Comparison of ENCODE assay signal across 1 cellular context in genomic region chr2:86623549-86624547, GRCh38.
TF ChIP-seq lines count a peak whose summit lies in the region.

A gene with protein sequence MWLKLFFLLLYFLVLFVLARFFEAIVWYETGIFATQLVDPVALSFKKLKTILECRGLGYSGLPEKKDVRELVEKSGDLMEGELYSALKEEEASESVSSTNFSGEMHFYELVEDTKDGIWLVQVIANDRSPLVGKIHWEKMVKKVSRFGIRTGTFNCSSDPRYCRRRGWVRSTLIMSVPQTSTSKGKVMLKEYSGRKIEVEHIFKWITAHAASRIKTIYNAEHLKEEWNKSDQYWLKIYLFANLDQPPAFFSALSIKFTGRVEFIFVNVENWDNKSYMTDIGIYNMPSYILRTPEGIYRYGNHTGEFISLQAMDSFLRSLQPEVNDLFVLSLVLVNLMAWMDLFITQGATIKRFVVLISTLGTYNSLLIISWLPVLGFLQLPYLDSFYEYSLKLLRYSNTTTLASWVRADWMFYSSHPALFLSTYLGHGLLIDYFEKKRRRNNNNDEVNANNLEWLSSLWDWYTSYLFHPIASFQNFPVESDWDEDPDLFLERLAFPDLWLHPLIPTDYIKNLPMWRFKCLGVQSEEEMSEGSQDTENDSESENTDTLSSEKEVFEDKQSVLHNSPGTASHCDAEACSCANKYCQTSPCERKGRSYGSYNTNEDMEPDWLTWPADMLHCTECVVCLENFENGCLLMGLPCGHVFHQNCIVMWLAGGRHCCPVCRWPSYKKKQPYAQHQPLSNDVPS (minus strand): TSS chr2:86623865. CDS start chr2:86622886, 979 bp downstream.

TF ChIP-seq in K562, 482 proteins besides CTCF, POLR2A, EP300 and RAD21 (continued from another document and continues in another):
- no peak for TF ChIP-seq CHAMP1 (IDR thresholded peaks at IDR 0.05)
- no peak for TF ChIP-seq NKRF (IDR thresholded peaks at IDR 0.05; ENCODE audit: borderline replicate concordance)
- TF ChIP-seq, protein P1, sequence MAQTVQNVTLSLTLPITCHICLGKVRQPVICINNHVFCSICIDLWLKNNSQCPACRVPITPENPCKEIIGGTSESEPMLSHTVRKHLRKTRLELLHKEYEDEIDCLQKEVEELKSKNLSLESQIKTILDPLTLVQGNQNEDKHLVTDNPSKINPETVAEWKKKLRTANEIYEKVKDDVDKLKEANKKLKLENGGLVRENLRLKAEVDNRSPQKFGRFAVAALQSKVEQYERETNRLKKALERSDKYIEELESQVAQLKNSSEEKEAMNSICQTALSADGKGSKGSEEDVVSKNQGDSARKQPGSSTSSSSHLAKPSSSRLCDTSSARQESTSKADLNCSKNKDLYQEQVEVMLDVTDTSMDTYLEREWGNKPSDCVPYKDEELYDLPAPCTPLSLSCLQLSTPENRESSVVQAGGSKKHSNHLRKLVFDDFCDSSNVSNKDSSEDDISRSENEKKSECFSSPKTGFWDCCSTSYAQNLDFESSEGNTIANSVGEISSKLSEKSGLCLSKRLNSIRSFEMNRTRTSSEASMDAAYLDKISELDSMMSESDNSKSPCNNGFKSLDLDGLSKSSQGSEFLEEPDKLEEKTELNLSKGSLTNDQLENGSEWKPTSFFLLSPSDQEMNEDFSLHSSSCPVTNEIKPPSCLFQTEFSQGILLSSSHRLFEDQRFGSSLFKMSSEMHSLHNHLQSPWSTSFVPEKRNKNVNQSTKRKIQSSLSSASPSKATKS (CRISPR knock-in tag; IDR thresholded peaks at IDR 0.05) = no peak
- no peak for TF ChIP-seq BDP1 (IDR thresholded peaks at IDR 0.05; ENCODE audit: insufficient read depth, insufficient read length)
- TF ChIP-seq IRF2 (CRISPR knock-in tag; IDR thresholded peaks at IDR 0.05) = no peak
- TF ChIP-seq, protein P2, sequence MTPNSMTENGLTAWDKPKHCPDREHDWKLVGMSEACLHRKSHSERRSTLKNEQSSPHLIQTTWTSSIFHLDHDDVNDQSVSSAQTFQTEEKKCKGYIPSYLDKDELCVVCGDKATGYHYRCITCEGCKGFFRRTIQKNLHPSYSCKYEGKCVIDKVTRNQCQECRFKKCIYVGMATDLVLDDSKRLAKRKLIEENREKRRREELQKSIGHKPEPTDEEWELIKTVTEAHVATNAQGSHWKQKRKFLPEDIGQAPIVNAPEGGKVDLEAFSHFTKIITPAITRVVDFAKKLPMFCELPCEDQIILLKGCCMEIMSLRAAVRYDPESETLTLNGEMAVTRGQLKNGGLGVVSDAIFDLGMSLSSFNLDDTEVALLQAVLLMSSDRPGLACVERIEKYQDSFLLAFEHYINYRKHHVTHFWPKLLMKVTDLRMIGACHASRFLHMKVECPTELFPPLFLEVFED (CRISPR knock-in tag; conservative IDR thresholded peaks at IDR 0.05) = no peak
- TF ChIP-seq ZNF395 (CRISPR knock-in tag; IDR thresholded peaks at IDR 0.05) = peak; percentile 76
- no peak for TF ChIP-seq MAFG (tag; conservative IDR thresholded peaks at IDR 0.05)
- TF ChIP-seq SMAD3 (CRISPR knock-in tag; conservative IDR thresholded peaks at IDR 0.05) = no peak
- TF ChIP-seq POLR3A (IDR thresholded peaks at IDR 0.05; ENCODE audit: borderline replicate concordance, extremely low read depth, insufficient read depth, insufficient read length) = no peak
- TF ChIP-seq SREBF2 (CRISPR knock-in tag; IDR thresholded peaks at IDR 0.05) = no peak
- TF ChIP-seq SREBF1 (IDR thresholded peaks at IDR 0.05; ENCODE audit: borderline replicate concordance, low read depth, low read length) = no peak
- TF ChIP-seq, protein P3, sequence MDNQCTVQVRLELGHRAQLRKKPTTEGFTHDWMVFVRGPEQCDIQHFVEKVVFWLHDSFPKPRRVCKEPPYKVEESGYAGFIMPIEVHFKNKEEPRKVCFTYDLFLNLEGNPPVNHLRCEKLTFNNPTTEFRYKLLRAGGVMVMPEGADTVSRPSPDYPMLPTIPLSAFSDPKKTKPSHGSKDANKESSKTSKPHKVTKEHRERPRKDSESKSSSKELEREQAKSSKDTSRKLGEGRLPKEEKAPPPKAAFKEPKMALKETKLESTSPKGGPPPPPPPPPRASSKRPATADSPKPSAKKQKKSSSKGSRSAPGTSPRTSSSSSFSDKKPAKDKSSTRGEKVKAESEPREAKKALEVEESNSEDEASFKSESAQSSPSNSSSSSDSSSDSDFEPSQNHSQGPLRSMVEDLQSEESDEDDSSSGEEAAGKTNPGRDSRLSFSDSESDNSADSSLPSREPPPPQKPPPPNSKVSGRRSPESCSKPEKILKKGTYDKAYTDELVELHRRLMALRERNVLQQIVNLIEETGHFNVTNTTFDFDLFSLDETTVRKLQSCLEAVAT (IDR thresholded peaks at IDR 0.05) = no peak
- TF ChIP-seq TCF7 (IDR thresholded peaks at IDR 0.05; ENCODE audit: borderline replicate concordance) = no peak
- TF ChIP-seq ZNF318 (IDR thresholded peaks at IDR 0.05; ENCODE audit: borderline replicate concordance in 1 of 2, low read depth in 1 of 2) = no peak
- no peak for TF ChIP-seq FOXA3 (CRISPR knock-in tag; conservative IDR thresholded peaks at IDR 0.05 in 1 of 2, IDR thresholded peaks at IDR 0.05 in 1 of 2)
- no peak for TF ChIP-seq NFE2L1 (tag; IDR thresholded peaks at IDR 0.05; ENCODE audit: borderline replicate concordance, low read depth)
- no peak for TF ChIP-seq ZNF644 (tag; IDR thresholded peaks at IDR 0.05; ENCODE audit: low read depth)
- TF ChIP-seq AFF1 (IDR thresholded peaks at IDR 0.05; ENCODE audit: low read depth in 1 of 2, partially characterized antibody in 2 of 2) = no peak
- no peak for TF ChIP-seq CHD2 (IDR thresholded peaks at IDR 0.05; ENCODE audit: low read depth, low read length)
- no peak for TF ChIP-seq CCAR2 (IDR thresholded peaks at IDR 0.05; ENCODE audit: low read depth, low read length)
- peak; percentile 94 for TF ChIP-seq ZBTB1 (CRISPR knock-in tag; IDR thresholded peaks at IDR 0.05; ENCODE audit: borderline replicate concordance, low read depth)
- no peak for TF ChIP-seq NR1H2 (CRISPR knock-in tag; IDR thresholded peaks at IDR 0.05)
